In the genomic region with DNA sequence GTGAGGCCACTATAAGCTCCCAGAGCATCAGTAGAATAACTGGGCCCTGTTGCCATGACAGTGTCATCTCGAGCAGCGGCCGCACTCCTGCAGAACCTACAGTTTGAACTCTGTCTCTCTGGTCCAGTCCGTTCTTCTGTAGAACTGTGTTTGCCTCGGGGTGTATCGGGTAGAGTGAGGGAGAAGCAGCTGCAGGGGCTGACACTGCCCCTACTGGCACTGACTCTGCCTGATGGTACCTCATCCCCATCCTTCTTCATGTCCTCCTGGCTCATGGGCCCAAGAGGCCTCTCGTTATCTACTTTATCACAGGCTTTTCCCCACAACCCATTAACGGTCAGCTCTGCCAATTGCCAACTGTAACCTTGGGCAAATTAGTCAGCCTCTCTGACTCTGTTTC, we compare ENCODE assay signal across 1 cellular context.
TF ChIP-seq lines count a peak whose summit lies in the region.

No MANE protein-coding gene starts in this region.

TF ChIP-seq in K562, 482 proteins besides CTCF, POLR2A, EP300 and RAD21:
- peak; percentile 44; the same call in 1 of the 2 replicates for TF ChIP-seq RFX1 (IDR thresholded peaks at IDR 0.05)
- no peak for TF ChIP-seq RBBP5 (IDR thresholded peaks at IDR 0.05; ENCODE audit: borderline replicate concordance, insufficient read depth, low read length, poor library complexity, severe bottlenecking)
